Comparison of ENCODE assay signal across 9 cellular contexts in the genomic region with DNA sequence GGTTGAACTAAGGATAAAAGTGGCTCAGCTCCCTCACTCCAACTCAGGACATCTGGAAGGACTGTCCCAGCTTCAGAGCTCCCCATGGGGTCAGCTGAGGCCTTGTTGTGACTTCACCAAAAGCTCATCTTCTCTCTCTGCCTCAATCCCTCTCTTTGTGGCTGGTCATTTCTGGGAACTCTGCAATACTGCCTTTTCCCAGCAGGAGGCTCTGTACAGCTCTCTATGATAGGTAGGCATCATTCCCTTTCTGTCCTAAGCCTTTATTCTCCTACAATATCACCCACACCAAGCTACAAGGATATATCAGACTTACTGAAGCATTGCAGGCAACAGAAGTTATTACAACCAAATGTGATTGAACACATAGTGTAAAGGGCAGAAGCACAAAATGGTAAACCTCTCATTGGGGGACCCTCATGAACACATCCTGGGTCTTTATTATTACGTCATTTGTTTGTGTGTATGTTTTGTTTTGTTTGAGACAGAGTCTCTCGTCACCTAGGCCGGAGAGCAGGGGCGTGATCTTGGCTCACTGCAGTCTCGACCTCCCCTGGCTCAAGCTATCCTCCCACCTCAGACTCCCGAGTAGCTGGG. TPM values are rescaled to one million over a fixed set of nuclear protein-coding genes. Genes with fewer than 3 reads are reported as not detected.
DNase-seq lines count a peak whose midpoint lies in the region; ATAC-seq and TF ChIP-seq lines count a peak whose summit lies in the region.
"Had no signal": no experiment of that assay in that cellular context is flagged by ENCODE, and none has a peak within 500 bp of the region (broad histone marks: within the 10 kb centered on the region; RNA-seq: fewer than 3 reads in every experiment).

No MANE protein-coding gene starts in this region.

- H3K27me3 ChIP-seq in spleen (replicated peaks in 1 of 7): no peaks in the 10 kb centered on the region

- TF ChIP-seq CTCF in spleen (IDR thresholded peaks at IDR 0.05 in 8 of 11, conservative IDR thresholded peaks at IDR 0.05 in 3 of 11): peak; percentile 24 to 78 (median 68)

- WGBS in spleen, 5 donors: 89 to 94% (median 93%) methylated on average over 6 of the region's 6 CpGs

- no peaks in the 10 kb centered on the region for H3K9me3 ChIP-seq in spleen

- no peak overlapping the region for H3K27ac ChIP-seq in spleen

- no peak overlapping the region for H3K4me3 ChIP-seq in spleen

- intact Hi-C loops in spleen (cut with DNase I; ENCODE audit: low total_unique reads): no loop called here

- TF ChIP-seq POLR2A in spleen (IDR thresholded peaks at IDR 0.05): no peak

- DNase-seq in NCI-H748 (lab: John Stamatoyannopoulos, UW; ENCODE audit: unreplicated experiment) (peak; percentile 48), NCI-H748 treated with DMSO at 0.1 percent for 48 hours (lab: John Stamatoyannopoulos, UW) (no peak), NAMALWA (ENCODE audit: low spot score) (peak; percentile 55), spleen (no peak), SHP77 (lab: John Stamatoyannopoulos, UW) (no peak)
- DNase-seq in activated naive CD4-positive, alpha-beta T cell treated with anti-CD3 and anti-CD28 coated beads, Interleukin-2, amount 50 U/mL, for 16 hours: no peak

- ATAC-seq in GM21390 (IDR thresholded peaks at IDR 0.05; ENCODE audit: unreplicated experiment) (peak; percentile 76), esophagus mucosa (peak; percentile 74)

- H3K4me1 ChIP-seq in spleen: no peaks in the 10 kb centered on the region

- H3K36me3 ChIP-seq in spleen: no peaks in the 10 kb centered on the region

RNA-seq across cellular contexts. Expression of a gene that starts 36.7 kb away (rescaled TPM):
- total RNA-seq in esophagus mucosa: not detected
- total RNA-seq in spleen: not detected
- not detected for polyA plus RNA-seq in spleen
- total RNA-seq: renal cortical epithelial cell had no signal

Comparison
In these comparisons a context has a peak if more than half of its experiments do, and no peak if none do; other contexts are left out.
1. DNase-seq: peak in NCI-H748 (single experiment) and NAMALWA (single experiment); none in NCI-H748 treated with DMSO at 0.1 percent for 48 hours (single experiment), spleen (single experiment), activated naive CD4-positive, alpha-beta T cell treated with anti-CD3 and anti-CD28 coated beads, Interleukin-2, amount 50 U/mL, for 16 hours (single experiment) and SHP77 (0 of 2).